1 cellular context compared by ENCODE assay signal in the genomic region with DNA sequence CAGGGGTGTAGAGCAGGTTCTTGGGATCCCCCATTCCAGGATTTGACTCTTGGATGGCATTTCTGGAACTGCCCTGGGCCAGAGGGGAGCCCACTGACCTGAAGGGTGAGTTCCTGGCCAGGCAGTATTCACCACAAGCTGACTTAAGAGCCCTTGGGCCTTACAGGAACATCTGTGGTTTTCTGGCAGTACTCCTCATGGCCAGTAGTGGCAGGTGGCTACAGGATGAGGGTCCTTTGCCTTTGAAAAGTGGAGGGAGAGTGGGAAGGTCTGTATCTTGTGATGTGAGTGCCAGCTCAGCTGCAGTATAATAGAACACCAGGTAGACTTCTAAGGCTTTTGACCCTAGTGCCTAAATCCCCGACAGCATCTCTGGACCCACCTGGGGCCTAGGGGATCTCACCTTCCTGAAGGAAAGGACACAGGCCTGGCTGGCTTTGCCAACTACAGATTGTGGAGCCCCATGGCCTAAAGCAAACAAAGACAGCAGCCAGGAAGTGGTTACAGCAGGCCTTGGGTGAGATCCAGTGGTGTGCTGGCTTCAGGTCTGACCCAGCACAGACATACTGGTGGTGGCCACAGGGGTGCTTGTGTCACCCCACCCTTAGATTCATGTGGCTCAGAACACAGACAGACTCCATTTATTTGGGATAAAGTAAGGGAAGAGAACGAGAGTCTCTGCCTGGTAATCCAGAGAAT.
TF ChIP-seq lines count a peak whose summit lies in the region.

No MANE protein-coding gene starts in this region.

TF ChIP-seq in H1, 55 proteins besides CTCF, POLR2A, EP300 and RAD21:
- TF ChIP-seq TCF12 (IDR thresholded peaks at IDR 0.05; ENCODE audit: low read depth, low read length): no peak
- TF ChIP-seq JUND (IDR thresholded peaks at IDR 0.05; ENCODE audit: low read length): no peak
- TF ChIP-seq POU5F1 (IDR thresholded peaks at IDR 0.05; ENCODE audit: low read depth, low read length): no peak
- TF ChIP-seq TAF1 (IDR thresholded peaks at IDR 0.05; ENCODE audit: low read depth, low read length): no peak
- TF ChIP-seq BRCA1 (IDR thresholded peaks at IDR 0.05; ENCODE audit: low read depth, low read length): no peak
- no peak for TF ChIP-seq GABPA (IDR thresholded peaks at IDR 0.05; ENCODE audit: borderline replicate concordance, insufficient read depth, low read length)
- no peak for TF ChIP-seq KDM5A (IDR thresholded peaks at IDR 0.05; ENCODE audit: low read length)
- no peak for TF ChIP-seq SUZ12 (IDR thresholded peaks at IDR 0.05; ENCODE audit: low read length)
